Comparison of ENCODE assay signal across 1 cellular context in the genomic region with DNA sequence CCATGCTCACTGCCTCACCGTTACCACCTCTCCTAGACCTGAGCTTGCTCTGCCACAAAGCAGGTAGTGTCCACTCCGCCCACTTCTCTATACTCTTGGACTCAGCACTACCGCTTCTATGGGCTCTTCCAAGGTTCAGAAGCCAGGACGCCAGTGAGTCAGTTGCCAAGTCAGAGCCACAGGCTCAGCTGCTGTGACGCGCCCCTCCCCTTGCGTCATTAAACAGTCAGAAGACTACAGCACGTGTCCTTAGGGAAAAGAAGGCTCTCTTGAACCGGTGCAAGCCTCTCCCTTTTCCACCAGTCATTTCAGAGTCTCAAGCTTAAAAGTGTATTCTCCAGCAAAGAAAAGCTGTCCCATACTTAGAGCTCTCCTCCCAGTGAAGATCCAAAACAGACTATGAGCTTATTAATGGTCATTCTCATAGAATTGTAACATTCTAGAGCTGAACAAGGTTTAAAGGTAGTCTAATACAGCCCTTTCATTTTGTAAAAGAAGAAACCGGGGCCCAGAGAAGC.
TF ChIP-seq lines count a peak whose summit lies in the region.

No MANE protein-coding gene starts in this region.

TF ChIP-seq in H1, 55 proteins besides CTCF, POLR2A, EP300 and RAD21:
- TF ChIP-seq POLR2AphosphoS5 (IDR thresholded peaks at IDR 0.05; ENCODE audit: low read depth, low read length) (no peak), TBP (IDR thresholded peaks at IDR 0.05; ENCODE audit: low read depth, low read length) (no peak), SUZ12 (IDR thresholded peaks at IDR 0.05; ENCODE audit: low read length) (no peak), FOSL1 (IDR thresholded peaks at IDR 0.05; ENCODE audit: insufficient read depth, low read depth, low read length) (no peak), POU5F1 (IDR thresholded peaks at IDR 0.05; ENCODE audit: low read depth, low read length) (no peak), SP1 (IDR thresholded peaks at IDR 0.05; ENCODE audit: low read depth, low read length) (no peak), JUND (IDR thresholded peaks at IDR 0.05; ENCODE audit: low read length) (no peak), KDM4A (IDR thresholded peaks at IDR 0.05; ENCODE audit: low read depth, low read length, severe bottlenecking) (no peak)
